Comparison of ENCODE assay signal across 8 cellular contexts in genomic region chr14:21023817-21024667, GRCh38. TPM values are rescaled to one million over a fixed set of nuclear protein-coding genes. Genes with fewer than 3 reads are reported as not detected.
DNase-seq lines count a peak whose midpoint lies in the region; ATAC-seq and TF ChIP-seq lines count a peak whose summit lies in the region.

No MANE protein-coding gene starts in this region.

- no peaks in the 10 kb centered on the region for H3K9me3 ChIP-seq in adrenal gland (replicated peaks in 1 of 3)

- H3K27ac ChIP-seq in adrenal gland: peak overlapping the region in 4 of 5 donors; percentile 65 to 93 (median 78)

- no peaks in the 10 kb centered on the region for H3K9me3 Mint-ChIP-seq in stimulated activated naive CD8-positive, alpha-beta T cell treated with anti-CD3 and anti-CD28 coated beads, Interleukin-15, Interleukin-2, amounts not matched to agents 100 ng/mL and 50 ng/mL, for 24 hours

- DNase-seq in LNCaP clone FGC (ENCODE audit: low read depth) (no peak), adrenal gland (peak in 1 of 7 donors; percentile 45), islet precursor cell (peak; percentile 61), NCI-H146 (lab: John Stamatoyannopoulos, UW) (no peak), NCI-H748 (lab: John Stamatoyannopoulos, UW; ENCODE audit: unreplicated experiment) (no peak), HPDE6-E6E7 (ENCODE audit: extremely low spot score) (no peak)

- H3K36me3 Mint-ChIP-seq in stimulated activated naive CD8-positive, alpha-beta T cell treated with anti-CD3 and anti-CD28 coated beads, Interleukin-15, Interleukin-2, amounts not matched to agents 100 ng/mL and 50 ng/mL, for 24 hours (ENCODE audit: low read depth): no peaks in the 10 kb centered on the region

- intact Hi-C loops in adrenal gland (cut with DNase I): loop anchor here in 1 of 2 donors (5.0 kb wide), 1 partner anchor 68 kb away; no protein-coding TSS in a partner anchor

- H3K4me3 ChIP-seq in LNCaP clone FGC (ENCODE audit: low read depth, low read length): peak overlapping the region; percentile 84
- H3K4me3 ChIP-seq in adrenal gland: peak overlapping the region; percentile 64 to 71 (median 65)

- H3K4me3 Mint-ChIP-seq in stimulated activated naive CD8-positive, alpha-beta T cell treated with anti-CD3 and anti-CD28 coated beads, Interleukin-15, Interleukin-2, amounts not matched to agents 100 ng/mL and 50 ng/mL, for 24 hours: peak overlapping the region; percentile 68

- 4 to 10% (median 9%) methylated on average over 17 to 21 of the region's 21 CpGs for WGBS in adrenal gland, 4 donors

- TF ChIP-seq POLR2A in adrenal gland (IDR thresholded peaks at IDR 0.05): no peak

- H3K4me1 Mint-ChIP-seq in stimulated activated naive CD8-positive, alpha-beta T cell treated with anti-CD3 and anti-CD28 coated beads, Interleukin-15, Interleukin-2, amounts not matched to agents 100 ng/mL and 50 ng/mL, for 24 hours (ENCODE audit: low read depth): peaks cover 11% of the 10 kb centered on the region

- no peaks in the 10 kb centered on the region for H3K27me3 ChIP-seq in adrenal gland

- ATAC-seq in HG03565 (IDR thresholded peaks at IDR 0.05; ENCODE audit: unreplicated experiment): no peak

- peaks cover 36 to 50% of the 10 kb centered on the region in 2 donors for H3K4me1 ChIP-seq in adrenal gland (replicated peaks in 1 of 2)

- peaks cover 0 to 30% of the 10 kb centered on the region in 2 donors for H3K36me3 ChIP-seq in adrenal gland (replicated peaks in 1 of 2)

- TF ChIP-seq CTCF in LNCaP clone FGC (IDR thresholded peaks at IDR 0.05; ENCODE audit: control insufficient read depth, extremely low read depth, insufficient read depth) (no peak), adrenal gland (IDR thresholded peaks at IDR 0.05) (no peak)

- peak overlapping the region; percentile 14 for H3K27ac Mint-ChIP-seq in stimulated activated naive CD8-positive, alpha-beta T cell treated with anti-CD3 and anti-CD28 coated beads, Interleukin-15, Interleukin-2, amounts not matched to agents 100 ng/mL and 50 ng/mL, for 24 hours

- peaks cover 8% of the 10 kb centered on the region for H3K27me3 Mint-ChIP-seq in stimulated activated naive CD8-positive, alpha-beta T cell treated with anti-CD3 and anti-CD28 coated beads, Interleukin-15, Interleukin-2, amounts not matched to agents 100 ng/mL and 50 ng/mL, for 24 hours

RNA-seq across cellular contexts. Expression of gene NDRG2, which starts 0.8 kb away (rescaled TPM):
- 1,000 to 10,000 TPM in 1 of 8 donors, 100 to 1,000 TPM in 7; 401 to 1,323 (median 686) TPM for total RNA-seq in adrenal gland
- polyA plus RNA-seq in adrenal gland: 100 to 1,000 TPM; 399 to 639 (median 619) TPM

RNA-seq across cellular contexts. Expression of gene TPPP2, which starts 6.0 kb away (rescaled TPM):
- total RNA-seq in adrenal gland: 1 to 10 TPM in 2 of 8 donors, under 1 TPM in 1, not detected in 5; 0.31 to 1.1 (median 1.0) TPM
- polyA plus RNA-seq in adrenal gland: under 1 TPM in 2 of 3 donors, not detected in 1; 0.44 to 0.80 TPM

RNA-seq across cellular contexts. Expression of gene RNASE13, which starts 10.6 kb away (rescaled TPM):
- under 1 TPM in 1 of 8 donors, not detected in 7; 0.27 TPM for total RNA-seq in adrenal gland
- under 1 TPM in 1 of 3 donors, not detected in 2; 0.03 TPM for polyA plus RNA-seq in adrenal gland

RNA-seq across cellular contexts. Expression of gene RNASE7, which starts 18.1 kb away (rescaled TPM):
- total RNA-seq in adrenal gland: under 1 TPM in 1 of 8 donors, not detected in 7; 0.34 TPM
- under 1 TPM in 1 of 3 donors, not detected in 2; 0.20 TPM for polyA plus RNA-seq in adrenal gland

RNA-seq across cellular contexts. Expression of gene SLC39A2, which starts 24.9 kb away (rescaled TPM):
- total RNA-seq in adrenal gland: under 1 TPM in 1 of 8 donors, not detected in 7; 0.29 TPM
- polyA plus RNA-seq in adrenal gland: under 1 TPM in 1 of 3 donors, not detected in 2; 0.24 TPM
